ENCODE assay signal across 8 cellular contexts in the genomic region with DNA sequence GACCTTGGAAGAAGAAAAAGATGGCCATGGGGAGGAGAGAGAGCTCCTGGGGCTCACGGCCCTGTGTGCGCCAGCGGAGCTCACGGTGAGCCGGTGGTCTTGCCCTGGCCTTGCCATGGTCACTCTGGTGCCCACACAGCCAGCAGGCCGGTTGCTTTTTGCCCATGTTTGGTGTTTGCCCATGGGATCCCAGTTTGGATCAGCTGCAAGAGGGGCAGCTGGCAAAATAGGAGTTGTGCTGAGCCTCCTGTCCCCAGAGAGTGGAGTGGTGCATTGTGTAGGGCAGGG. TPM values are rescaled to one million over a fixed set of nuclear protein-coding genes. Genes with fewer than 3 reads are reported as not detected.
DNase-seq lines count a peak whose midpoint lies in the region; ATAC-seq and TF ChIP-seq lines count a peak whose summit lies in the region.

No MANE protein-coding gene starts in this region.

- ATAC-seq in HG03196 (IDR thresholded peaks at IDR 0.05; ENCODE audit: unreplicated experiment) (no peak), HG03432 (IDR thresholded peaks at IDR 0.05; ENCODE audit: unreplicated experiment) (no peak)

- intact Hi-C loops in ovary (cut with DNase I), result no loop called here

- H3K79me2 ChIP-seq in DOHH2 (ENCODE audit: control insufficient read depth, low read length), result peaks cover 52% of the 10 kb centered on the region

- DNase-seq in RWPE1 (ENCODE audit: low spot score), result no peak
- DNase-seq in epithelial cell of proximal tubule (ENCODE audit: low read depth), result no peak
- DNase-seq in ovary, result no peak
- no peak for DNase-seq in iPS-NIHi11 (ENCODE audit: low spot score)
- DNase-seq in cerebellum (ENCODE audit: low spot score), result no peak

- whole genome bisulfite sequencing in ovary, 3 donors, result 35 to 54% (median 41%) methylated on average over 6 of the region's 6 CpGs

- H3K9me2 ChIP-seq in DOHH2 (replicated peaks; ENCODE audit: control insufficient read depth, low read length), result no peaks in the 10 kb centered on the region

- H3K4me1 ChIP-seq in DOHH2 (ENCODE audit: control insufficient read depth, low read length) (peaks cover 26% of the 10 kb centered on the region), ovary (ENCODE audit: insufficient read depth) (peaks cover 10% of the 10 kb centered on the region)

- TF ChIP-seq CTCF in DOHH2 (IDR thresholded peaks at IDR 0.05; ENCODE audit: low read depth, low read length, poor library complexity, severe bottlenecking) (no peak), RWPE1 (conservative IDR thresholded peaks at IDR 0.05; ENCODE audit: low read depth) (no peak), epithelial cell of proximal tubule (conservative IDR thresholded peaks at IDR 0.05; ENCODE audit: low read depth, low read length) (no peak), ovary (IDR thresholded peaks at IDR 0.05) (no peak)

- H3K27me3 ChIP-seq in DOHH2 (ENCODE audit: control insufficient read depth, low read length) (no peaks in the 10 kb centered on the region), ovary (no peaks in the 10 kb centered on the region)

- peak overlapping the region; percentile 74 for H3K4me2 ChIP-seq in DOHH2 (ENCODE audit: low read length)

- no peak overlapping the region for H3K27ac ChIP-seq in DOHH2 (ENCODE audit: low read depth, low read length)
- peak overlapping the region; percentile 81 for H3K27ac ChIP-seq in RWPE1
- no peak overlapping the region for H3K27ac ChIP-seq in ovary

- H3K4me3 ChIP-seq in DOHH2 (ENCODE audit: low read length), result peak overlapping the region; percentile 88
- H3K4me3 ChIP-seq in epithelial cell of proximal tubule (ENCODE audit: low read depth, low read length), result peak overlapping the region; percentile 99
- peak overlapping the region; percentile 72 for H3K4me3 ChIP-seq in ovary

- no peak for TF ChIP-seq POLR2A in ovary (IDR thresholded peaks at IDR 0.05)

- H3K9me3 ChIP-seq in DOHH2 (ENCODE audit: control insufficient read depth, insufficient read depth, low read length) (no peaks in the 10 kb centered on the region), ovary (no peaks in the 10 kb centered on the region)

- H4K20me1 ChIP-seq in DOHH2 (ENCODE audit: control insufficient read depth, insufficient read depth, low read depth, low read length), result peaks cover 18% of the 10 kb centered on the region

- no peak for TF ChIP-seq EP300 in ovary (IDR thresholded peaks at IDR 0.05)

- POLR2A ChIA-PET in RWPE1 (lab: Yijun Ruan, JAX; ENCODE audit: low non-redundant PET), result interaction anchor here (1.1 to 2.1 kb wide), 4 partner anchors 8 to 21 kb away, joined by 6 to 8 read pairs (median 8); no protein-coding TSS in a partner anchor

- no peaks in the 10 kb centered on the region; the same call in 1 of the 2 replicates for H3F3A ChIP-seq in DOHH2 (ENCODE audit: control insufficient read depth, insufficient read depth)

- H3K36me3 ChIP-seq in DOHH2 (ENCODE audit: control insufficient read depth, low read length) (peaks cover 6% of the 10 kb centered on the region), ovary (no peaks in the 10 kb centered on the region)

- CTCF ChIA-PET in RWPE1 (lab: Yijun Ruan, JAX), result interaction anchor here (0.7 to 2.2 kb wide), 4 partner anchors 9 to 41 kb away, joined by 4 to 23 read pairs (median 12); no protein-coding TSS in a partner anchor

RNA-seq across cellular contexts. Expression of a gene that starts 1.6 kb away (rescaled TPM):
- total RNA-seq in epithelial cell of proximal tubule, result 45.1 and 64.6 TPM in 2 replicates
- total RNA-seq in ovary, result 100 to 1,000 TPM in 1 of 7 donors, 10 to 100 TPM in 6; 12.1 to 101 (median 21.7) TPM
- polyA plus RNA-seq in ovary, result 10 to 100 TPM; 13.9 to 21.0 TPM
- 10.3 TPM for total RNA-seq in cerebellum

RNA-seq across cellular contexts. Expression of a gene that starts 12.9 kb away (rescaled TPM):
- total RNA-seq in epithelial cell of proximal tubule (0.14 TPM in 1 of 2 replicates, not detected in the other), ovary (under 1 TPM in 5 of 7 donors, not detected in 2; 0.45 to 0.72 (median 0.57) TPM), cerebellum (0.82 TPM)
- 1 to 10 TPM in 1 of 2 donors, under 1 TPM in 1; 0.58 to 2.4 TPM for polyA plus RNA-seq in ovary

RNA-seq across cellular contexts. Expression of a gene that starts 26.2 kb away (rescaled TPM):
- 18.2 and 24.5 TPM in 2 replicates for total RNA-seq in epithelial cell of proximal tubule
- total RNA-seq in ovary, result 10 to 100 TPM; 24.7 to 87.0 (median 56.8) TPM
- polyA plus RNA-seq in ovary, result 10 to 100 TPM; 19.7 to 44.8 TPM
- total RNA-seq in cerebellum, result 22.0 TPM

RNA-seq across cellular contexts. Expression of a gene that starts 37.3 kb away (rescaled TPM):
- total RNA-seq in epithelial cell of proximal tubule (not detected in 2 replicates), ovary (1 to 10 TPM in 2 of 7 donors, under 1 TPM in 4, not detected in 1; 0.23 to 3.9 (median 0.34) TPM), cerebellum (0.27 TPM)
- polyA plus RNA-seq in ovary, result 1 to 10 TPM in 1 of 2 donors, under 1 TPM in 1; 0.36 to 2.6 TPM
